In the genomic region with DNA sequence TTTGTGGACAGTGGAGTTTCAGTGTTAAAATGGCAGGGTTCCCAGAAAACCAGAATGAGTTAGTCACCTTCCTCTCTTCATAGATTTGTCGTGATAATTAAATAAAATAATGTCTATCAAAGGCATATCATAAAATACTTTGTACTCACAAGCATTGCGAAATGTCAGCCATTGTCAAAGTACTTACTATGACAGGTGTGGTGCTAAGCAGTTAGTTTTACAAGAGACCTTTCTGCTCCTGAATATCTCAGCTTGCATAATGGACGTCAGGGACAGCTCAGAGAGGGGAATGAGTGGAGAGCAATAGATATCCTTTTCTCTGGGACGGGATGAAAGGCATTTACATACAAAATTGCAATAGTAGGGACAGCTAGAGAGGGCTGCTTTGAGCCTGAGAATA, we compare ENCODE assay signal across 20 cellular contexts.
"Had no signal": no experiment of that assay in that cellular context is flagged by ENCODE, and none has a peak within 500 bp of the region (broad histone marks: within the 10 kb centered on the region; RNA-seq: fewer than 3 reads in every experiment).

No MANE protein-coding gene starts in this region.

- ATAC-seq: activated CD4-positive, CD25-positive, alpha-beta regulatory T cell treated with anti-CD3 and anti-CD28 coated beads, Interleukin-2, amount 50 U/mL, for 24 hours; left cardiac atrium; right lobe of liver; stimulated activated effector memory CD8-positive, alpha-beta T cell treated with anti-CD3 and anti-CD28 coated beads, Interleukin-12 subunit alpha, Interleukin-12 subunit beta, amount 100 ng/mL, for 72 hours had no signal

- DNase-seq: activated CD4-positive, alpha-beta memory T cell treated with anti-CD3 and anti-CD28 coated beads, Interleukin-2, amount 10 ng/mL, durations not matched to agents 7 days and 5 days; activated CD4-positive, alpha-beta T cell treated with anti-CD3 and anti-CD28 coated beads, Interleukin-2, amount 10 ng/mL, durations not matched to agents 24 days and 14 days; activated gamma-delta T cell; anterior cingulate cortex; brain microvascular endothelial cell; central memory CD4-positive, alpha-beta T cell; effector memory CD4-positive, alpha-beta T cell; glutamatergic neuron; hypothalamus; islet precursor cell; left cardiac atrium; mesendoderm; naive B cell; occipital lobe; posterior cingulate gyrus; right lobe of liver; stimulated activated CD4-positive, alpha-beta T cell treated with anti-CD3 and anti-CD28 coated beads, Interleukin-2, amount 100 ng/mL, for 24 hours; stomach had no signal
